ENCODE assay signal across 18 cellular contexts in genomic region chr14:85514487-85514886, GRCh38. TPM values are rescaled to one million over a fixed set of nuclear protein-coding genes. Genes with fewer than 3 reads are reported as not detected.
DNase-seq lines count a peak whose midpoint lies in the region; ATAC-seq and TF ChIP-seq lines count a peak whose summit lies in the region.
"Had no signal": no experiment of that assay in that cellular context is flagged by ENCODE, and none has a peak within 500 bp of the region (broad histone marks: within the 10 kb centered on the region; RNA-seq: fewer than 3 reads in every experiment).

No MANE protein-coding gene starts in this region.

- H2AFZ ChIP-seq in SK-N-SH (ENCODE audit: low read depth): no peak overlapping the region; the same call in 1 of the 2 replicates
- H2AFZ ChIP-seq in IMR-90 (replicated peaks; ENCODE audit: low read length, poor library complexity): no peak overlapping the region
- H2AFZ ChIP-seq: GM23338 had no signal

- TF ChIP-seq RAD21 in SK-N-SH (IDR thresholded peaks at IDR 0.05; ENCODE audit: low read length) (no peak), IMR-90 (IDR thresholded peaks at IDR 0.05; ENCODE audit: low read length) (no peak)

- POLR2A ChIA-PET in SK-N-SH (lab: Yijun Ruan, JAX): no interaction called here
- POLR2A ChIA-PET in IMR-90 (lab: Charles Lee; ENCODE audit: unreplicated experiment): no interaction called here

- peaks cover 16% of the 10 kb centered on the region; the same call in 1 of the 2 replicates for H3K79me2 ChIP-seq in SK-N-SH (ENCODE audit: insufficient read depth)

- H2BK120ac ChIP-seq in IMR-90 (ENCODE audit: low read depth, low read length): no peak overlapping the region

- TF ChIP-seq CTCF in SK-N-SH (IDR thresholded peaks at IDR 0.05) (no peak), IMR-90 (conservative IDR thresholded peaks at IDR 0.05; ENCODE audit: low read depth, low read length) (no peak), endodermal cell (conservative IDR thresholded peaks at IDR 0.05) (no peak)

- WGBS in SK-N-SH (ENCODE audit: low lambda C conversion rate): 54% methylated on average over 2 of the region's 2 CpGs
- WGBS in IMR-90 (ENCODE audit: extremely low coverage in 2 of 2, insufficient read length in 1 of 2), 2 experiments: no CpG with 5 or more reads among the region's 2 CpGs
- WGBS in endodermal cell (ENCODE audit: insufficient coverage in 1 of 2, insufficient read length in 1 of 2), 2 experiments: 95 to 100% methylated on average over 1 to 2 of the region's 2 CpGs

- no peak overlapping the region for H2AK9ac ChIP-seq in IMR-90 (replicated peaks; ENCODE audit: low read depth, low read length, poor library complexity)

- H3K4me2 ChIP-seq in SK-N-SH (peak overlapping the region; percentile 75; the same call in 1 of the 2 replicates), IMR-90 (ENCODE audit: low read depth, low read length) (no peak overlapping the region)
- H3K4me2 ChIP-seq: GM23338 had no signal

- TF ChIP-seq POLR2A in IMR-90 (IDR thresholded peaks at IDR 0.05; ENCODE audit: low read depth, low read length): no peak

- no peak overlapping the region for H4K8ac ChIP-seq in IMR-90 (ENCODE audit: low read depth in 2 of 2, low read length in 2 of 2)

- no peak overlapping the region for H4K91ac ChIP-seq in IMR-90 (ENCODE audit: insufficient read depth, low read depth, low read length)

- no peak overlapping the region for H2BK20ac ChIP-seq in IMR-90 (ENCODE audit: low read depth, low read length)

- H3K27me3 Mint-ChIP-seq in endodermal cell (ENCODE audit: insufficient read depth): no peaks in the 10 kb centered on the region
- H3K27me3 Mint-ChIP-seq: CD4-positive, alpha-beta memory T cell had no signal

- BruUV-seq in IMR-90 (replicated peaks; lab: Mats Ljungman, UMichigan): no TSS peak

- no peak overlapping the region for H3K4ac ChIP-seq in IMR-90 (ENCODE audit: low read depth, low read length)

- dilution Hi-C loops in IMR-90 (cut with HindIII; ENCODE audit: low sequenced_read_pairs, unreplicated experiment): no loop called here

- CTCF ChIA-PET in SK-N-SH (lab: Yijun Ruan, JAX) (no interaction called here), IMR-90 (lab: Yijun Ruan, JAX) (interaction anchor here (0.9 to 1.2 kb wide), 2 partner anchors 10 to 13 kb away, joined by 3 to 5 read pairs; no protein-coding TSS in a partner anchor)

- H3K9me1 ChIP-seq in IMR-90 (ENCODE audit: insufficient read depth, low read length): no peaks in the 10 kb centered on the region

- H3K18ac ChIP-seq in IMR-90 (ENCODE audit: low read depth, low read length): no peak overlapping the region

- H3K23ac ChIP-seq in IMR-90 (ENCODE audit: low read depth, low read length): no peak overlapping the region

- ATAC-seq in SK-N-SH treated with all-trans-retinoic acid at 6 μM for 48 hours (no peak), IMR-90 (ENCODE audit: low read depth) (no peak), GM18861 (IDR thresholded peaks at IDR 0.05; ENCODE audit: unreplicated experiment) (no peak)
- ATAC-seq: GM23338, HCT116 had no signal

- H3K36me3 Mint-ChIP-seq in endodermal cell (ENCODE audit: low read depth): no peaks in the 10 kb centered on the region
- H3K36me3 Mint-ChIP-seq: CD4-positive, alpha-beta memory T cell had no signal

- no peaks in the 10 kb centered on the region for H4K20me1 ChIP-seq in SK-N-SH (ENCODE audit: insufficient read depth)
- H4K20me1 ChIP-seq in IMR-90 (ENCODE audit: insufficient read depth, low read length): no peaks in the 10 kb centered on the region

- no peaks in the 10 kb centered on the region for H3K79me1 ChIP-seq in IMR-90 (ENCODE audit: low read depth in 1 of 2, low read length in 2 of 2)

- H2BK15ac ChIP-seq in IMR-90 (ENCODE audit: low read depth, low read length): no peak overlapping the region

- no peak overlapping the region for H3K56ac ChIP-seq in IMR-90 (ENCODE audit: extremely low read depth, insufficient read depth, low read length)

- no peak for DNase-seq in SK-N-SH
- no peak for DNase-seq in IMR-90
- DNase-seq in endodermal cell: no peak
- no peak for DNase-seq in T-helper 1 cell
- DNase-seq: C1 segment of cervical spinal cord; Calu3; CD4-positive, alpha-beta memory T cell; COR-L47; DMS53; DMS79 treated with DMSO at 0.1 percent for 48 hours; GF-D8; H9 had no signal

- no peaks in the 10 kb centered on the region for H3K27me3 ChIP-seq in SK-N-SH (ENCODE audit: insufficient read depth)
- H3K27me3 ChIP-seq in IMR-90 (ENCODE audit: control insufficient read depth, insufficient read depth, low read length): no peaks in the 10 kb centered on the region
- H3K27me3 ChIP-seq in endodermal cell (ENCODE audit: control insufficient read depth, insufficient read depth, low read length, poor library complexity, severe bottlenecking): no peaks in the 10 kb centered on the region

- H2BK5ac ChIP-seq in IMR-90 (ENCODE audit: low read depth, low read length, poor library complexity, severe bottlenecking): no peak overlapping the region

- in situ Hi-C loops in IMR-90 (cut with MboI; ENCODE audit: low sequenced_read_pairs): no loop called here

- no peak overlapping the region for H4K5ac ChIP-seq in IMR-90 (ENCODE audit: low read depth, low read length)

- H3K4me1 ChIP-seq in SK-N-SH (ENCODE audit: control insufficient read depth in 1 of 2, insufficient read depth in 2 of 2, low read depth in 1 of 2, low read length in 1 of 2) (peaks cover 0 to 8% of the 10 kb centered on the region in 2 experiments; a peak in 2 of 4 replicates), IMR-90 (ENCODE audit: control insufficient read depth, insufficient read depth, low read length) (peaks cover 4% of the 10 kb centered on the region), endodermal cell (ENCODE audit: control insufficient read depth, insufficient read depth, low read length) (no peaks in the 10 kb centered on the region)

- intact Hi-C loops in IMR-90 (cut with micrococcal nuclease): no loop called here

- H3K9me3 ChIP-seq in SK-N-SH (no peaks in the 10 kb centered on the region), IMR-90 (ENCODE audit: control insufficient read depth, insufficient read depth, low read length) (no peaks in the 10 kb centered on the region), endodermal cell (ENCODE audit: control insufficient read depth, low read length) (peaks cover 17% of the 10 kb centered on the region)

- no peak overlapping the region for H3K14ac ChIP-seq in IMR-90 (replicated peaks; ENCODE audit: low read depth, low read length)

- H3K27ac Mint-ChIP-seq in endodermal cell: no peak overlapping the region
- H3K27ac Mint-ChIP-seq: GM23338, H9 had no signal

- no peaks in the 10 kb centered on the region for H3K9me2 ChIP-seq in SK-N-SH

- H3K36me3 ChIP-seq in SK-N-SH (replicated peaks in 1 of 2; ENCODE audit: control insufficient read depth in 1 of 2, insufficient read depth in 2 of 2, low read length in 1 of 2): no peaks in the 10 kb centered on the region
- H3K36me3 ChIP-seq in IMR-90 (ENCODE audit: control insufficient read depth, insufficient read depth, low read length): no peaks in the 10 kb centered on the region
- no peaks in the 10 kb centered on the region for H3K36me3 ChIP-seq in endodermal cell (ENCODE audit: control insufficient read depth, insufficient read depth, low read length)

- H3K4me3 ChIP-seq in SK-N-SH (ENCODE audit: low read depth in 2 of 2, low read length in 1 of 2) (no peak overlapping the region), IMR-90 (ENCODE audit: insufficient read depth, low read depth, low read length) (no peak overlapping the region), endodermal cell (ENCODE audit: low read length) (peak overlapping the region; percentile 24)
- H3K4me3 ChIP-seq: GM23338 had no signal

- no peak overlapping the region for H3K4me3 Mint-ChIP-seq in endodermal cell
- H3K4me3 Mint-ChIP-seq: CD4-positive, alpha-beta memory T cell; GM23338; H9 had no signal

- H3K4me1 Mint-ChIP-seq in endodermal cell: peaks cover 49% of the 10 kb centered on the region
- H3K4me1 Mint-ChIP-seq: CD4-positive, alpha-beta memory T cell had no signal

- H2AK5ac ChIP-seq in IMR-90 (ENCODE audit: low read depth, low read length): no peak overlapping the region

- peak overlapping the region; percentile 70 to 93; a peak in 2 of 4 replicates for H3K27ac ChIP-seq in SK-N-SH (ENCODE audit: low read depth in 2 of 2, low read length in 1 of 2)
- H3K27ac ChIP-seq in IMR-90 (ENCODE audit: insufficient read depth, low read length): no peak overlapping the region
- no peak overlapping the region for H3K27ac ChIP-seq in endodermal cell (ENCODE audit: low read depth, low read length)
- H3K27ac ChIP-seq: 22Rv1 had no signal

- peaks cover 11% of the 10 kb centered on the region for H3K9me3 Mint-ChIP-seq in endodermal cell
- H3K9me3 Mint-ChIP-seq: GM23338, H9 had no signal

- no peak for TF ChIP-seq EP300 in SK-N-SH (IDR thresholded peaks at IDR 0.05; ENCODE audit: borderline replicate concordance in 1 of 2, low read depth in 1 of 2, low read length in 1 of 2)

- H3K9ac ChIP-seq in SK-N-SH (no peak overlapping the region), IMR-90 (ENCODE audit: low read depth, low read length) (no peak overlapping the region), endodermal cell (ENCODE audit: extremely low read depth, low read length, poor library complexity, severe bottlenecking) (no peak overlapping the region)

- peaks cover 22% of the 10 kb centered on the region for H3F3A ChIP-seq in SK-N-SH (replicated peaks; ENCODE audit: insufficient read depth)

TF ChIP-seq in SK-N-SH, 30 proteins besides CTCF, POLR2A, EP300 and RAD21 (continues in another document):
- TF ChIP-seq MXI1 (IDR thresholded peaks at IDR 0.05; ENCODE audit: low read depth, low read length) (no peak), POLR2AphosphoS5 (IDR thresholded peaks at IDR 0.05; ENCODE audit: low read depth, low read length) (no peak), RCOR1 (IDR thresholded peaks at IDR 0.05; ENCODE audit: low read length) (no peak)

TF ChIP-seq in SK-N-SH treated with all-trans-retinoic acid at 6 μM for 48 hours, 23 proteins besides CTCF, POLR2A, EP300 and RAD21 (continues in another document):
- TF ChIP-seq RARB (CRISPR knock-in tag; IDR thresholded peaks at IDR 0.05): no peak

TF ChIP-seq in IMR-90, 13 proteins besides CTCF, POLR2A, EP300 and RAD21 (continues in another document):
- TF ChIP-seq FOS (IDR thresholded peaks at IDR 0.05; ENCODE audit: low read depth, low read length) (no peak), MAZ (IDR thresholded peaks at IDR 0.05; ENCODE audit: borderline replicate concordance, low read depth, low read length) (no peak), NFE2L2 (IDR thresholded peaks at IDR 0.05; ENCODE audit: low read depth, low read length) (no peak), RFX5 (IDR thresholded peaks at IDR 0.05; ENCODE audit: low read depth, low read length) (no peak), RCOR1 (IDR thresholded peaks at IDR 0.05; ENCODE audit: insufficient replicate concordance, low read length) (no peak)

RNA-seq across cellular contexts. Expression of gene FLRT2, which starts 15.5 kb away (rescaled TPM):
- polyA plus RNA-seq in SK-N-SH (2012; rRNA removed) (10.8 and 14.1 TPM in 2 replicates), IMR-90 (2012; rRNA removed) (8.8 and 10.2 TPM in 2 replicates)
- 5.9 and 7.3 TPM in 2 replicates for polyA plus RNA-seq in SK-N-SH (2012; cell fraction: cytosol; rRNA removed)
- 23.0 and 43.1 TPM in 2 replicates for polyA plus RNA-seq in SK-N-SH (2012; cell fraction: nucleus; rRNA removed)
- total RNA-seq in IMR-90 (2012; rRNA removed) (11.1 and 13.1 TPM in 2 replicates), endodermal cell (10 to 100 TPM; 26.8 to 36.4 TPM)
- polyA plus RNA-seq in IMR-90 (2012; cell fraction: cytosol; rRNA removed): 3.2 and 4.0 TPM in 2 replicates
- 12.2 and 48.3 TPM in 2 replicates for polyA plus RNA-seq in IMR-90 (2012; cell fraction: nucleus; rRNA removed; ENCODE audit: low replicate concordance)
- 11.4 TPM for polyA plus RNA-seq in endodermal cell (2013, experiment 1 of 2)
- 9.7 TPM for polyA plus RNA-seq in endodermal cell (2013, experiment 2 of 2)
- total RNA-seq: Calu3, G401 had no signal
- polyA plus RNA-seq: CD4-positive, alpha-beta memory T cell had no signal

Comparison
In these comparisons a context has a peak if more than half of its experiments do, and no peak if none do; other contexts are left out.
1. H3K27ac ChIP-seq: peak in SK-N-SH (2 of 2); none in IMR-90 (single experiment) and endodermal cell (single experiment).